In the genomic region with DNA sequence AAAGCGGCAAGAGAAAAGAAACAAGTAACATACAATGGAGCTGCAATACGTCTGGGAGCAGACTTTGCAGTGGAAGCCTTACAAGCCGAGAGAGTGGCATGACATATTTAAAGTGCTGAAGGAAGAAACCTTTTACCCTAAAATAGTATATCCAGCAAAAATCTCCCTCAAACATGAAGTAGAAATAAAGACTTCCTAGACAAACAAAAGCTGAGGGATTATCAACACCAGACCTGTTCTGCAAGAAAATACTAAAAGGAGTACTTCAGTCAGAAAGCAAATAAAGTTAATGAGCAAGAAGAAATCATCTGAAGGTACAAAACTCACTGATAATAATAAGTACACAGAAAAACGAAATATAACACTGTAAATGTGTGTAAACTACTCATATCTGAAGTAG, we compare ENCODE assay signal across 25 cellular contexts.
"Had no signal": no experiment of that assay in that cellular context is flagged by ENCODE, and none has a peak within 500 bp of the region (broad histone marks: within the 10 kb centered on the region; RNA-seq: fewer than 3 reads in every experiment).

No MANE protein-coding gene starts in this region.

- H3K36me3 ChIP-seq: ascending aorta, breast epithelium, cardiac muscle cell, colonic mucosa, esophagus squamous epithelium, heart left ventricle had no signal

- H3K27me3 Mint-ChIP-seq: activated CD8-positive, alpha-beta T cell treated with anti-CD3 and anti-CD28 coated beads for 36 hours; brain had no signal

- H3K4me3 ChIP-seq: ascending aorta, breast epithelium, cardiac muscle cell, colonic mucosa, esophagus squamous epithelium, heart left ventricle had no signal

- ATAC-seq: activated CD8-positive, alpha-beta T cell treated with anti-CD3 and anti-CD28 coated beads for 36 hours; activated naive CD4-positive, alpha-beta T cell treated with anti-CD3 and anti-CD28 coated beads, Interleukin-2, amount 50 U/mL, for 72 hours; heart left ventricle; WTC11 had no signal

- H3K27ac ChIP-seq: ascending aorta, breast epithelium, cardiac muscle cell, colonic mucosa, epithelial cell of prostate, esophagus squamous epithelium, heart left ventricle had no signal

- H3K9me3 ChIP-seq: ascending aorta, colonic mucosa, esophagus squamous epithelium had no signal

- H3K4me1 Mint-ChIP-seq: brain, WTC11 had no signal

- DNase-seq: activated CD4-positive, alpha-beta T cell treated with anti-CD3 and anti-CD28 coated beads for 48 hours; activated CD4-positive, alpha-beta T cell treated with anti-CD3 and anti-CD28 coated beads, Interleukin-2, amount 50 U/mL, for 1 hour; activated CD4-positive, alpha-beta T cell treated with anti-CD3 and anti-CD28 coated beads, Interleukin-2, amount 50 U/mL, for 48 hours; activated CD8-positive, alpha-beta memory T cell treated with anti-CD3 and anti-CD28 coated beads for 24 hours; activated CD8-positive, alpha-beta T cell treated with anti-CD3 and anti-CD28 coated beads for 36 hours; activated gamma-delta T cell; activated naive CD4-positive, alpha-beta T cell; activated naive CD4-positive, alpha-beta T cell treated with anti-CD3 and anti-CD28 coated beads, Interleukin-2, amount 10 ng/mL, durations not matched to agents 7 days and 5 days; activated naive CD8-positive, alpha-beta T cell treated with anti-CD3 and anti-CD28 coated beads, Interleukin-2, amount 10 ng/mL, durations not matched to agents 7 days and 5 days; activated T-cell treated with anti-CD3 and anti-CD28 coated beads, Interleukin-2, amount 50 U/mL, for 48 hours; central memory CD4-positive, alpha-beta T cell; cerebellar nuclear complex; colonic mucosa; effector CD8-positive, alpha-beta T cell; esophagus squamous epithelium; glutamatergic neuron; heart left ventricle; T-helper 2 cell had no signal

- H3K4me1 ChIP-seq: ascending aorta, breast epithelium, colonic mucosa, esophagus squamous epithelium, heart left ventricle had no signal

- H3K27me3 ChIP-seq: ascending aorta, breast epithelium, cardiac muscle cell, colonic mucosa, esophagus squamous epithelium, heart left ventricle had no signal

- H3K36me3 Mint-ChIP-seq: brain had no signal

- H3K4me3 Mint-ChIP-seq: activated CD8-positive, alpha-beta T cell treated with anti-CD3 and anti-CD28 coated beads for 36 hours; activated naive CD4-positive, alpha-beta T cell treated with anti-CD3 and anti-CD28 coated beads, Interleukin-2, amount 10 ng/mL, durations not matched to agents 7 days and 5 days; activated naive CD8-positive, alpha-beta T cell treated with anti-CD3 and anti-CD28 coated beads, Interleukin-2, amount 10 ng/mL, durations not matched to agents 7 days and 5 days; brain; WTC11 had no signal

- H3K27ac Mint-ChIP-seq: activated CD8-positive, alpha-beta T cell treated with anti-CD3 and anti-CD28 coated beads for 36 hours; activated naive CD4-positive, alpha-beta T cell treated with anti-CD3 and anti-CD28 coated beads, Interleukin-2, amount 10 ng/mL, durations not matched to agents 7 days and 5 days; activated naive CD4-positive, alpha-beta T cell treated with anti-CD3 and anti-CD28 coated beads, Interleukin-2, amount 50 U/mL, for 72 hours; activated naive CD8-positive, alpha-beta T cell treated with anti-CD3 and anti-CD28 coated beads, Interleukin-2, amount 10 ng/mL, durations not matched to agents 7 days and 5 days; brain; WTC11 had no signal
